Comparison of ENCODE assay signal across 8 cellular contexts in the genomic region with DNA sequence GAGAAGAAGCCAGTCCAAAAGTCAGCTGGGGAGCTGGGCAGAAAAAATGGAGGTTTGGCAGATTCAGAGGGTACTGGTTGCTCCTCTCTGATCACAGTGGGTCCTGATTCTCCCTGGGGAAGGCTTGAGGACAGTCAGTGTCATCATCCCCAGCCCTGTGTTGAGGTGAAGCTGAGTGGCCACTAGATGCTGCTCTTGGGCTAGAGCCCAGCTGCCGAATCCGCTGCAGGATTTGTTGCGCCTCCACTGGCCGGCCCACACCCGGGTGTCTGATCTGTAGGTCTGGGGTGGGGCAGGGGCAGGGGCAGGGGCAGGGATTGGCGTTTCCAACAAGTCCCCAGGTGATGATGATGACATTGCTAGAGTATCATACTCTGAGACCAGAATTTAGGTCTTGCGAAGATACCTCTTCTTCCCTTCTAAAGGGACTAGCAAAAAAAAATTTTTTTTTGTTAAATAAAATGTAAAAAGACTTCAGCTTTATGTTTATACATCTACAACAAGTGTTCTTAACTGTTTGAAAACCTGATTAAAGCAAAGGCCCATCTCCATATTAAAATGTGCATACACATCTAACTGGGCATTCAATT.
DNase-seq lines count a peak whose midpoint lies in the region; ATAC-seq and TF ChIP-seq lines count a peak whose summit lies in the region.

No MANE protein-coding gene starts in this region.

- TF ChIP-seq CTCF in natural killer cell (IDR thresholded peaks at IDR 0.05) = no peak
- TF ChIP-seq CTCF in breast epithelium (IDR thresholded peaks at IDR 0.05) = peak in 2 of 3 donors; percentile 41 to 73

- no peak overlapping the region for H3K4me3 ChIP-seq in breast epithelium

- no peaks in the 10 kb centered on the region for H3K27me3 ChIP-seq in breast epithelium

- peak; percentile 59 for DNase-seq in natural killer cell treated with Interleukin-12 subunit alpha and Interleukin-12 subunit beta and Interleukin-15 and Interleukin-18, amount 100 ng/mL, for 72 hours (ENCODE audit: low spot score)
- DNase-seq in natural killer cell (no peak), NCI-H510A (lab: John Stamatoyannopoulos, UW) (peak; percentile 40), breast epithelium (ENCODE audit: low spot score in 2 of 2) (peak; percentile 53 to 68), left colon (peak; percentile 57 to 67)

- H3K27me3 Mint-ChIP-seq in natural killer cell treated with Interleukin-12 subunit alpha and Interleukin-12 subunit beta and Interleukin-15 and Interleukin-18, amount 100 ng/mL, for 72 hours = no peaks in the 10 kb centered on the region
- no peaks in the 10 kb centered on the region for H3K27me3 Mint-ChIP-seq in natural killer cell (ENCODE audit: low read depth in 2 of 2)
- H3K27me3 Mint-ChIP-seq in activated T-helper 17 cell treated with anti-CD3 and anti-CD28 coated beads, Interleukin-2, amount 50 U/mL, for 72 hours = no peaks in the 10 kb centered on the region

- H3K4me3 Mint-ChIP-seq in natural killer cell treated with Interleukin-12 subunit alpha and Interleukin-12 subunit beta and Interleukin-15 and Interleukin-18, amount 100 ng/mL, for 72 hours = no peak overlapping the region
- H3K4me3 Mint-ChIP-seq in natural killer cell = no peak overlapping the region
- no peak overlapping the region for H3K4me3 Mint-ChIP-seq in activated T-helper 17 cell treated with anti-CD3 and anti-CD28 coated beads, Interleukin-2, amount 50 U/mL, for 72 hours

- H3K4me1 ChIP-seq in breast epithelium = no peaks in the 10 kb centered on the region

- H3K4me1 Mint-ChIP-seq in natural killer cell treated with Interleukin-12 subunit alpha and Interleukin-12 subunit beta and Interleukin-15 and Interleukin-18, amount 100 ng/mL, for 72 hours (ENCODE audit: low read depth in 2 of 2) = peaks cover 0 to 3% of the 10 kb centered on the region in 2 donors
- H3K4me1 Mint-ChIP-seq in natural killer cell = no peaks in the 10 kb centered on the region
- H3K4me1 Mint-ChIP-seq in activated T-helper 17 cell treated with anti-CD3 and anti-CD28 coated beads, Interleukin-2, amount 50 U/mL, for 72 hours = no peaks in the 10 kb centered on the region

- no peaks in the 10 kb centered on the region for H3K9me3 Mint-ChIP-seq in natural killer cell treated with Interleukin-12 subunit alpha and Interleukin-12 subunit beta and Interleukin-15 and Interleukin-18, amount 100 ng/mL, for 72 hours
- no peaks in the 10 kb centered on the region for H3K9me3 Mint-ChIP-seq in natural killer cell
- no peaks in the 10 kb centered on the region for H3K9me3 Mint-ChIP-seq in activated T-helper 17 cell treated with anti-CD3 and anti-CD28 coated beads, Interleukin-2, amount 50 U/mL, for 72 hours

- H3K9me3 ChIP-seq in breast epithelium = no peaks in the 10 kb centered on the region

- ATAC-seq in natural killer cell treated with Interleukin-12 subunit alpha and Interleukin-12 subunit beta and Interleukin-15 and Interleukin-18, amount 100 ng/mL, for 72 hours = no peak
- ATAC-seq in natural killer cell (no peak), left colon (peak; percentile 83), GM21381 (IDR thresholded peaks at IDR 0.05; ENCODE audit: unreplicated experiment) (no peak), HG02588 (IDR thresholded peaks at IDR 0.05; ENCODE audit: unreplicated experiment) (no peak)
- no peak for ATAC-seq in activated T-helper 17 cell treated with anti-CD3 and anti-CD28 coated beads, Interleukin-2, amount 50 U/mL, for 72 hours (replicated peaks)

- H3K27ac Mint-ChIP-seq in natural killer cell treated with Interleukin-12 subunit alpha and Interleukin-12 subunit beta and Interleukin-15 and Interleukin-18, amount 100 ng/mL, for 72 hours = no peak overlapping the region
- no peak overlapping the region for H3K27ac Mint-ChIP-seq in natural killer cell
- no peak overlapping the region for H3K27ac Mint-ChIP-seq in activated T-helper 17 cell treated with anti-CD3 and anti-CD28 coated beads, Interleukin-2, amount 50 U/mL, for 72 hours

- TF ChIP-seq POLR2A in breast epithelium (IDR thresholded peaks at IDR 0.05) = no peak

- no peaks in the 10 kb centered on the region for H3K36me3 Mint-ChIP-seq in natural killer cell treated with Interleukin-12 subunit alpha and Interleukin-12 subunit beta and Interleukin-15 and Interleukin-18, amount 100 ng/mL, for 72 hours
- no peaks in the 10 kb centered on the region for H3K36me3 Mint-ChIP-seq in natural killer cell
- H3K36me3 Mint-ChIP-seq in activated T-helper 17 cell treated with anti-CD3 and anti-CD28 coated beads, Interleukin-2, amount 50 U/mL, for 72 hours (ENCODE audit: low read depth) = no peaks in the 10 kb centered on the region

- no peak overlapping the region for H3K27ac ChIP-seq in breast epithelium

- intact Hi-C loops in natural killer cell (cut with micrococcal nuclease) = no loop called here
- intact Hi-C loops in breast epithelium (cut with DNase I; ENCODE audit: low total_unique reads) = loop anchor here (5.0 to 10.0 kb wide), 2 partner anchors 147 to 880 kb away; no protein-coding TSS in a partner anchor
- intact Hi-C loops in left colon (cut with DNase I, micrococcal nuclease) = loop anchor here (10.0 kb wide), 1 partner anchor 157 kb away; no protein-coding TSS in a partner anchor

- H3K36me3 ChIP-seq in breast epithelium = no peaks in the 10 kb centered on the region
